1 cellular context compared by ENCODE assay signal in genomic region chr11:12599408-12600143, GRCh38.
TF ChIP-seq lines count a peak whose summit lies in the region.

No MANE protein-coding gene starts in this region.

TF ChIP-seq in K562, 482 proteins besides CTCF, POLR2A, EP300 and RAD21 (continued from another document and continues in another):
- no peak for TF ChIP-seq CHD7 (IDR thresholded peaks at IDR 0.05; ENCODE audit: low read depth, low read length)
- TF ChIP-seq YY1 (IDR thresholded peaks at IDR 0.05; ENCODE audit: borderline replicate concordance in 1 of 3, control insufficient read depth in 1 of 3, extremely low read depth in 1 of 3, insufficient read depth in 3 of 3, insufficient read length in 1 of 3, insufficient replicate concordance in 2 of 3, low read depth in 1 of 3, low read length in 2 of 3): peak in 2 of 3 experiments; percentile 57 to 76
- peak; percentile 76 for TF ChIP-seq ESRRA (IDR thresholded peaks at IDR 0.05; ENCODE audit: borderline replicate concordance, low read depth)
- no peak for TF ChIP-seq ZC3H4 (CRISPR knock-in tag; IDR thresholded peaks at IDR 0.05; ENCODE audit: borderline replicate concordance)
- TF ChIP-seq CTCFL (IDR thresholded peaks at IDR 0.05; ENCODE audit: borderline replicate concordance, insufficient read depth, low read depth, low read length, poor library complexity, severe bottlenecking): peak; percentile 54
- TF ChIP-seq BRD9 (IDR thresholded peaks at IDR 0.05; ENCODE audit: low read depth, partially characterized antibody): no peak
- TF ChIP-seq SIX5 (IDR thresholded peaks at IDR 0.05; ENCODE audit: borderline replicate concordance in 1 of 2, insufficient read depth in 1 of 2, low read depth in 1 of 2, low read length in 2 of 2): no peak
- TF ChIP-seq ZNF696 (CRISPR knock-in tag; conservative IDR thresholded peaks at IDR 0.05): no peak
- TF ChIP-seq ZKSCAN8 (CRISPR knock-in tag; IDR thresholded peaks at IDR 0.05): no peak
- TF ChIP-seq ZNF780A (CRISPR knock-in tag; IDR thresholded peaks at IDR 0.05): no peak
- TF ChIP-seq ZNF174 (CRISPR knock-in tag; IDR thresholded peaks at IDR 0.05): no peak
- 0 out of 2 replicates have a peak, but pooled peaks have one; percentile 47 for TF ChIP-seq MYC (IDR thresholded peaks at IDR 0.05; ENCODE audit: low read depth, low read length)
- TF ChIP-seq MYC (CRISPR knock-in tag; IDR thresholded peaks at IDR 0.05; ENCODE audit: borderline replicate concordance, low read depth): no peak
- peak; percentile 61 for TF ChIP-seq DEAF1 (CRISPR knock-in tag; IDR thresholded peaks at IDR 0.05)
- peak; percentile 75 for TF ChIP-seq ZNF121 (CRISPR knock-in tag; conservative IDR thresholded peaks at IDR 0.05)
- TF ChIP-seq STAT5B (CRISPR knock-in tag; IDR thresholded peaks at IDR 0.05): no peak
- no peak for TF ChIP-seq ZNF280B (CRISPR knock-in tag; IDR thresholded peaks at IDR 0.05)
- no peak for TF ChIP-seq ZBED1 (IDR thresholded peaks at IDR 0.05)
- TF ChIP-seq DMBX1 (CRISPR knock-in tag; IDR thresholded peaks at IDR 0.05; ENCODE audit: borderline replicate concordance): 0 out of 2 replicates have a peak, but pooled peaks have one; percentile 49
- TF ChIP-seq CCNT2 (IDR thresholded peaks at IDR 0.05; ENCODE audit: borderline replicate concordance, extremely low read depth, insufficient read length, low read depth, low read length): no peak
- no peak for TF ChIP-seq ZNF644 (tag; IDR thresholded peaks at IDR 0.05; ENCODE audit: low read depth)
- no peak for TF ChIP-seq HEY1 (CRISPR knock-in tag; IDR thresholded peaks at IDR 0.05; ENCODE audit: borderline replicate concordance)
- TF ChIP-seq HMBOX1 (IDR thresholded peaks at IDR 0.05): peak; percentile 83
- no peak for TF ChIP-seq TGIF2 (CRISPR knock-in tag; IDR thresholded peaks at IDR 0.05)
- TF ChIP-seq DPF2 (IDR thresholded peaks at IDR 0.05): no peak
- peak in 1 of 2 experiments; percentile 34; a peak in 2 of 4 replicates for TF ChIP-seq MAZ (CRISPR knock-in tag; conservative IDR thresholded peaks at IDR 0.05 in 1 of 2, IDR thresholded peaks at IDR 0.05 in 1 of 2)
- TF ChIP-seq MLLT1 (IDR thresholded peaks at IDR 0.05): no peak
- TF ChIP-seq KLF13 (tag; IDR thresholded peaks at IDR 0.05; ENCODE audit: borderline replicate concordance, low read depth): no peak
- TF ChIP-seq ZNF609 (CRISPR knock-in tag; IDR thresholded peaks at IDR 0.05; ENCODE audit: borderline replicate concordance): no peak
